ENCODE assay signal across 16 cellular contexts in genomic region chr3:150945226-150945625, GRCh38. TPM values are rescaled to one million over a fixed set of nuclear protein-coding genes. Genes with fewer than 3 reads are reported as not detected.
DNase-seq lines count a peak whose midpoint lies in the region; TF ChIP-seq lines count a peak whose summit lies in the region.
"Had no signal": no experiment of that assay in that cellular context is flagged by ENCODE, and none has a peak within 500 bp of the region (broad histone marks: within the 10 kb centered on the region; RNA-seq: fewer than 3 reads in every experiment).

No MANE protein-coding gene starts in this region.

- DNase-seq in HCEC 1CT (peak; percentile 52), adrenal gland (peak in 5 of 7 donors; percentile 27 to 58 (median 53)), fibroblast of the aortic adventitia (ENCODE audit: low read depth) (peak; percentile 18), stromal cell of bone marrow (ENCODE audit: low read depth) (peak; percentile 61), right atrium auricular region (ENCODE audit: low spot score) (no peak), GDM1 (lab: John Stamatoyannopoulos, UW) (no peak), Peyer's patch (no peak)
- DNase-seq: activated CD4-positive, CD25-positive, alpha-beta regulatory T cell treated with anti-CD3 and anti-CD28 coated beads, Interleukin-2, amount 50 U/mL, for 72 hours; activated naive CD4-positive, alpha-beta T cell treated with Interleukin-2 at 50 U/mL for 16 hours; CD8-positive, alpha-beta T cell; central memory CD4-positive, alpha-beta T cell; hippocampal formation; NCI-H2081; substantia nigra had no signal

- TF ChIP-seq POLR2A in adrenal gland (IDR thresholded peaks at IDR 0.05) (no peak), Peyer's patch (IDR thresholded peaks at IDR 0.05) (no peak)

- H3K27me3 ChIP-seq in adrenal gland (no peaks in the 10 kb centered on the region), right atrium auricular region (no peaks in the 10 kb centered on the region), Peyer's patch (no peaks in the 10 kb centered on the region)

- H3K36me3 ChIP-seq in adrenal gland (replicated peaks in 1 of 2), result no peaks in the 10 kb centered on the region
- no peaks in the 10 kb centered on the region for H3K36me3 ChIP-seq in right atrium auricular region
- H3K36me3 ChIP-seq in Peyer's patch, result no peaks in the 10 kb centered on the region

- H3K4me3 ChIP-seq in adrenal gland (no peak overlapping the region), fibroblast of the aortic adventitia (ENCODE audit: low read depth, low read length) (no peak overlapping the region), right atrium auricular region (no peak overlapping the region), Peyer's patch (no peak overlapping the region)

- no peaks in the 10 kb centered on the region for H3K9me3 ChIP-seq in adrenal gland (replicated peaks in 1 of 3)
- H3K9me3 ChIP-seq in right atrium auricular region, result no peaks in the 10 kb centered on the region
- H3K9me3 ChIP-seq in Peyer's patch, result no peaks in the 10 kb centered on the region

- H3K4me1 ChIP-seq in adrenal gland (replicated peaks in 1 of 2), result no peaks in the 10 kb centered on the region
- H3K4me1 ChIP-seq in right atrium auricular region, result no peaks in the 10 kb centered on the region
- no peaks in the 10 kb centered on the region for H3K4me1 ChIP-seq in Peyer's patch

- TF ChIP-seq CTCF in adrenal gland (IDR thresholded peaks at IDR 0.05) (no peak), fibroblast of the aortic adventitia (IDR thresholded peaks at IDR 0.05; ENCODE audit: insufficient read depth, low read length) (no peak), right atrium auricular region (IDR thresholded peaks at IDR 0.05) (no peak), Peyer's patch (IDR thresholded peaks at IDR 0.05) (no peak)

- 58 to 80% (median 69%) methylated on average over 2 of the region's 2 CpGs for WGBS in adrenal gland, 4 donors

- intact Hi-C loops in adrenal gland (cut with DNase I), result no loop called here

- H3K27ac ChIP-seq in adrenal gland, result no peak overlapping the region
- no peak overlapping the region for H3K27ac ChIP-seq in right atrium auricular region
- no peak overlapping the region for H3K27ac ChIP-seq in Peyer's patch

RNA-seq across cellular contexts. Expression of gene CLRN1, which starts 27.3 kb away (rescaled TPM):
- total RNA-seq in adrenal gland, result 10 to 100 TPM in 4 of 8 donors, 1 to 10 TPM in 4; 1.0 to 27.8 (median 7.9) TPM
- 10 to 100 TPM in 2 of 3 donors, 1 to 10 TPM in 1; 6.1 to 13.7 (median 10.0) TPM for polyA plus RNA-seq in adrenal gland
- total RNA-seq in fibroblast of the aortic adventitia (ENCODE audit: low replicate concordance), result not detected in 2 replicates
- not detected for total RNA-seq in right atrium auricular region
- total RNA-seq in Peyer's patch, result not detected
- total RNA-seq: CD8-positive, alpha-beta T cell; HT-29; posterior vena cava had no signal

RNA-seq across cellular contexts. Expression of gene MINDY4B, which starts 40.0 kb away (rescaled TPM):
- total RNA-seq in adrenal gland (1 to 10 TPM in 1 of 8 donors, not detected in 7; 1.4 TPM), fibroblast of the aortic adventitia (ENCODE audit: low replicate concordance) (not detected in 2 replicates), right atrium auricular region (not detected), Peyer's patch (not detected)
- 1 to 10 TPM in 1 of 3 donors, under 1 TPM in 2; 0.71 to 1.9 (median 0.74) TPM for polyA plus RNA-seq in adrenal gland
- total RNA-seq: CD8-positive, alpha-beta T cell; HT-29; posterior vena cava had no signal

Comparison
In these comparisons a context has a peak if more than half of its experiments do, and no peak if none do; other contexts are left out.
1. DNase-seq: peak in HCEC 1CT (single experiment), adrenal gland (5 of 7), fibroblast of the aortic adventitia (single experiment) and stromal cell of bone marrow (single experiment); none in right atrium auricular region (single experiment), GDM1 (single experiment) and Peyer's patch (0 of 3).